ENCODE assay signal across 2 cellular contexts in genomic region chr4:184676093-184676492, GRCh38.
TF ChIP-seq lines count a peak whose summit lies in the region.

No MANE protein-coding gene starts in this region.

TF ChIP-seq in HepG2, 621 proteins besides CTCF, POLR2A, EP300 and RAD21:
- peak; percentile 65 for TF ChIP-seq PCBP2 (optimal IDR thresholded peaks at IDR 0.05; ENCODE audit: low read depth, low read length, poor library complexity, severe bottlenecking)
- TF ChIP-seq MIXL1 (CRISPR knock-in tag; IDR thresholded peaks at IDR 0.05): no peak
- TF ChIP-seq HNRNPK (IDR thresholded peaks at IDR 0.05; ENCODE audit: low read depth, low read length, poor library complexity, severe bottlenecking): peak; percentile 33

TF ChIP-seq in WTC11, 78 proteins besides CTCF, POLR2A, EP300 and RAD21:
- no peak for TF ChIP-seq ZNF423 (CRISPR knock-in tag; IDR thresholded peaks at IDR 0.05)
- 0 out of 2 replicates have a peak, but pooled peaks have one; percentile 34 for TF ChIP-seq ZNF512 (CRISPR knock-in tag; IDR thresholded peaks at IDR 0.05; ENCODE audit: borderline replicate concordance)
- TF ChIP-seq NR3C1 (CRISPR knock-in tag; conservative IDR thresholded peaks at IDR 0.05; ENCODE audit: low read depth): no peak
- no peak for TF ChIP-seq IRF1 (CRISPR knock-in tag; IDR thresholded peaks at IDR 0.05)
